Comparison of ENCODE assay signal across 8 cellular contexts in the genomic region with DNA sequence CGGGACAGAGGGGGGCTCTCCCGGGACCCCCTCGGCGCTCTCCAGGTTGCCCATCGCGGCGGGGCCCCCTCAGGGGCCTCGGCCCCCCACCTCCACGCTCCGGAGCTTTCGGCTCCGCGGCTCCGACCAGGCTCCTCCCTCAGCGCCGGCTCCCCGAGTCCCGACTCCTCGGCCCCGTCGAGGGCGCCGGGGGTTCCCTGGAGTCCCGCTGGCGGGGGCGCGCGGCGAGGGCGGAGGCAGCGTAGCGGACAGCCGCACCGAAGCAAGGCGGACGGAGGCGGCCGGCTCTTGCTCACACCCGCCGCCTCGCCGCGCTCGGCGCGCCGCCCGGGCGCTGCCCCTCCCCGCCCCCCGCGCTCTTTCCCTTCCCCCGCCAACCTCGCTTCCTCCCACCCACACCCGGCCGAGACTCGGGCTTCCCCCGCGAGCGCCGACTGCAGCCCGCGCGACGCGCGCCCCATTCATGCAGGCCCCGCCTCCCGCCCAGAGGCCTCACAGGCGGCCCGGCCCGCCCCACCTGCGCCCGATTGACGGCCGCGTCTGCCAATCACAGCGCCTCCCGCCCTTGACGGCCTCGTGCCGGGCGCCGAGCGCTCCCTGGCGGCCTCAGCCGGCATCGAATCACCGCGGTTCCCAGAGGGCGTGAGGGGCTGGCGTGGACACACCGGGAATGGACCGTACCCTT. TPM values are rescaled to one million over a fixed set of nuclear protein-coding genes. Genes with fewer than 3 reads are reported as not detected.
A peak's percentile ranks its signal among the peaks of the same experiment; 100 is the strongest.
DNase-seq lines count a peak whose midpoint lies in the region; ATAC-seq and TF ChIP-seq lines count a peak whose summit lies in the region.

A gene with protein sequence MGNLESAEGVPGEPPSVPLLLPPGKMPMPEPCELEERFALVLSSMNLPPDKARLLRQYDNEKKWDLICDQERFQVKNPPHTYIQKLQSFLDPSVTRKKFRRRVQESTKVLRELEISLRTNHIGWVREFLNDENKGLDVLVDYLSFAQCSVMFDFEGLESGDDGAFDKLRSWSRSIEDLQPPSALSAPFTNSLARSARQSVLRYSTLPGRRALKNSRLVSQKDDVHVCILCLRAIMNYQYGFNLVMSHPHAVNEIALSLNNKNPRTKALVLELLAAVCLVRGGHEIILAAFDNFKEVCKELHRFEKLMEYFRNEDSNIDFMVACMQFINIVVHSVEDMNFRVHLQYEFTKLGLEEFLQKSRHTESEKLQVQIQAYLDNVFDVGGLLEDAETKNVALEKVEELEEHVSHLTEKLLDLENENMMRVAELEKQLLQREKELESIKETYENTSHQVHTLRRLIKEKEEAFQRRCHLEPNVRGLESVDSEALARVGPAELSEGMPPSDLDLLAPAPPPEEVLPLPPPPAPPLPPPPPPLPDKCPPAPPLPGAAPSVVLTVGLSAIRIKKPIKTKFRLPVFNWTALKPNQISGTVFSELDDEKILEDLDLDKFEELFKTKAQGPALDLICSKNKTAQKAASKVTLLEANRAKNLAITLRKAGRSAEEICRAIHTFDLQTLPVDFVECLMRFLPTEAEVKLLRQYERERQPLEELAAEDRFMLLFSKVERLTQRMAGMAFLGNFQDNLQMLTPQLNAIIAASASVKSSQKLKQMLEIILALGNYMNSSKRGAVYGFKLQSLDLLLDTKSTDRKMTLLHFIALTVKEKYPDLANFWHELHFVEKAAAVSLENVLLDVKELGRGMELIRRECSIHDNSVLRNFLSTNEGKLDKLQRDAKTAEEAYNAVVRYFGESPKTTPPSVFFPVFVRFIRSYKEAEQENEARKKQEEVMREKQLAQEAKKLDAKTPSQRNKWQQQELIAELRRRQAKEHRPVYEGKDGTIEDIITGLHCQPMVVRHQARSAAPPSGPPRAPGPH (minus strand): TSS at position 279 of the 685 bp plus-strand sequence. CDS start 225 bp downstream, at position 54.

- CTCF ChIA-PET in AG04449 (lab: Yijun Ruan, JAX), result interaction anchor here (0.9 to 25.0 kb wide), 18 partner anchors 8 to 349 kb away, joined by 3 to 766 read pairs (median 9); no protein-coding TSS in a partner anchor

- H2AFZ ChIP-seq in smooth muscle cell (ENCODE audit: low read depth), result peak within 1 kb of the TSS; percentile 68

- ATAC-seq in GM18870 (IDR thresholded peaks at IDR 0.05; ENCODE audit: unreplicated experiment) (peak; percentile 45), HG03108 (IDR thresholded peaks at IDR 0.05; ENCODE audit: unreplicated experiment) (peak; percentile 76)

- intact Hi-C loops in breast epithelium (cut with DNase I; ENCODE audit: low total_unique reads), result loop anchor here (5.0 kb wide), 1 partner anchor 65 kb away; no protein-coding TSS in a partner anchor

- H3K4me3 ChIP-seq in AG04449 (ENCODE audit: low read depth, low read length) (peak within 1 kb of the TSS; percentile 70), breast epithelium (peak within 1 kb of the TSS; percentile 73 to 89 (median 84)), smooth muscle cell (peak within 1 kb of the TSS; percentile 88)

- POLR2A ChIA-PET in AG04449 (lab: Yijun Ruan, JAX), result interaction anchor here (1.0 to 1.5 kb wide), 3 partner anchors 33 to 59 kb away, joined by 3 to 6 read pairs (median 4); a partner anchor contains a TSS

- DNase-seq in AG04449 (ENCODE audit: low read depth, low spot score) (peak; percentile 59), NCI-H2171 treated with DMSO at 0.1 percent for 48 hours (lab: John Stamatoyannopoulos, UW) (peak; percentile 85), breast epithelium (ENCODE audit: low spot score in 2 of 2) (peak; percentile 96), iPS-NIHi11 (ENCODE audit: low spot score) (peak; percentile 100), smooth muscle cell (lab: John Stamatoyannopoulos, UW; ENCODE audit: unreplicated experiment) (peak; percentile 93)

- H3K27me3 ChIP-seq in breast epithelium (no peaks in the 10 kb centered on the region), smooth muscle cell (ENCODE audit: low read depth) (no peaks in the 10 kb centered on the region)

- H3K4me2 ChIP-seq in smooth muscle cell, result peak within 1 kb of the TSS; percentile 84

- H3K9me3 ChIP-seq in breast epithelium, result no peaks in the 10 kb centered on the region
- H3K9me3 ChIP-seq in smooth muscle cell (replicated peaks; ENCODE audit: low read depth), result no peaks in the 10 kb centered on the region

- no peaks in the 10 kb centered on the region for H3K36me3 ChIP-seq in breast epithelium
- no peaks in the 10 kb centered on the region for H3K36me3 ChIP-seq in smooth muscle cell (ENCODE audit: low read depth)

- TF ChIP-seq POLR2A in breast epithelium (IDR thresholded peaks at IDR 0.05), result no peak

- peaks cover 24% of the 10 kb centered on the region for H3K79me2 ChIP-seq in smooth muscle cell (ENCODE audit: low read depth)

- H3K27ac ChIP-seq in VCaP (peak within 1 kb of the TSS; percentile 68; the same call in 1 of the 2 replicates), breast epithelium (peak within 1 kb of the TSS; percentile 80 to 83), smooth muscle cell (ENCODE audit: low read depth) (peak within 1 kb of the TSS; percentile 88)

- peak; percentile 90 for TF ChIP-seq CTCF in AG04449 (IDR thresholded peaks at IDR 0.05; ENCODE audit: insufficient read depth, low read length, missing control alignments)
- TF ChIP-seq CTCF in VCaP (conservative IDR thresholded peaks at IDR 0.05), result peak; percentile 98
- peak; percentile 96 to 98 (median 96) for TF ChIP-seq CTCF in breast epithelium (IDR thresholded peaks at IDR 0.05)
- peak; percentile 96 for TF ChIP-seq CTCF in smooth muscle cell (IDR thresholded peaks at IDR 0.05; ENCODE audit: borderline replicate concordance, insufficient read depth, poor library complexity, severe bottlenecking)

- no peaks in the 10 kb centered on the region for H3K4me1 ChIP-seq in breast epithelium
- peaks cover 25% of the 10 kb centered on the region for H3K4me1 ChIP-seq in smooth muscle cell (ENCODE audit: low read depth)

- WGBS in smooth muscle cell (ENCODE audit: low lambda C conversion rate), result 1% methylated on average over 61 of the region's 94 CpGs

- H3F3A ChIP-seq in smooth muscle cell (ENCODE audit: low read depth), result peaks cover 12% of the 10 kb centered on the region

- H3K9ac ChIP-seq in smooth muscle cell (ENCODE audit: low read depth), result peak within 1 kb of the TSS; percentile 82

- peaks cover 17% of the 10 kb centered on the region for H4K20me1 ChIP-seq in smooth muscle cell (ENCODE audit: low read depth)

RNA-seq across cellular contexts. Expression of the gene that starts here (rescaled TPM):
- 10 to 100 TPM in 2 of 3 donors, 1 to 10 TPM in 1; 9.8 to 13.8 (median 13.3) TPM for total RNA-seq in breast epithelium
- 18.3 and 20.8 TPM in 2 replicates for total RNA-seq in smooth muscle cell
- polyA plus RNA-seq in smooth muscle cell, result 19.7 and 21.7 TPM in 2 replicates

Comparison
In these comparisons a context has a peak if more than half of its experiments do, and no peak if none do; other contexts are left out.
1. Peak in every context shown above with its lines: DNase-seq, ATAC-seq, H3K4me3 ChIP-seq and H3K27ac ChIP-seq.